In genomic region chr1:11942280-11942679, GRCh38 we compare ENCODE assay signal across 24 cellular contexts.
"Had no signal": no experiment of that assay in that cellular context is flagged by ENCODE, and none has a peak within 500 bp of the region (broad histone marks: within the 10 kb centered on the region; RNA-seq: fewer than 3 reads in every experiment).

No MANE protein-coding gene starts in this region.

- H3K27ac Mint-ChIP-seq: activated B cell treated with CpG ODN at 0.5 μM for 24 hours; activated CD4-positive, alpha-beta T cell treated with anti-CD3 and anti-CD28 coated beads, Interleukin-2, amount 10 ng/mL, durations not matched to agents 24 days and 14 days; activated CD8-positive, alpha-beta memory T cell treated with anti-CD3 and anti-CD28 coated beads, Interleukin-2, amount 10 ng/mL, durations not matched to agents 7 days and 5 days; activated naive CD4-positive, alpha-beta T cell treated with anti-CD3 and anti-CD28 coated beads, Interleukin-2, amount 10 ng/mL, durations not matched to agents 7 days and 5 days; activated naive CD8-positive, alpha-beta T cell treated with anti-CD3 and anti-CD28 coated beads for 36 hours; activated T-helper 17 cell treated with anti-CD3 and anti-CD28 coated beads, Interleukin-2, amount 50 U/mL, for 72 hours; T-helper 1 cell treated with Interleukin-12 subunit alpha and Interleukin-12 subunit beta and Interleukin-4 antibody, amounts not matched to agents 30 μg/mL and 1 μg/mL, for 36 hours had no signal

- H3K4me1 Mint-ChIP-seq: activated B cell treated with CpG ODN at 0.5 μM for 24 hours; activated CD8-positive, alpha-beta memory T cell treated with anti-CD3 and anti-CD28 coated beads, Interleukin-2, amount 10 ng/mL, durations not matched to agents 7 days and 5 days; activated naive CD4-positive, alpha-beta T cell treated with anti-CD3 and anti-CD28 coated beads, Interleukin-2, amount 10 ng/mL, durations not matched to agents 7 days and 5 days; activated naive CD8-positive, alpha-beta T cell treated with anti-CD3 and anti-CD28 coated beads for 36 hours; activated T-helper 17 cell treated with anti-CD3 and anti-CD28 coated beads, Interleukin-2, amount 50 U/mL, for 72 hours had no signal

- ATAC-seq: activated CD8-positive, alpha-beta memory T cell treated with anti-CD3 and anti-CD28 coated beads, Interleukin-2, amount 10 ng/mL, durations not matched to agents 7 days and 5 days; activated T-cell treated with anti-CD3 and anti-CD28 coated beads, Interleukin-2, amount 50 U/mL, for 4 hours; activated T-helper 17 cell treated with anti-CD3 and anti-CD28 coated beads, Interleukin-2, amount 50 U/mL, for 72 hours; PC-3 had no signal

- FAIRE-seq: bronchial epithelial cell, RCC 7860 had no signal

- H3K4me3 Mint-ChIP-seq: activated B cell treated with CpG ODN at 0.5 μM for 24 hours; activated CD4-positive, alpha-beta T cell treated with anti-CD3 and anti-CD28 coated beads, Interleukin-2, amount 10 ng/mL, durations not matched to agents 24 days and 14 days; activated CD8-positive, alpha-beta memory T cell treated with anti-CD3 and anti-CD28 coated beads, Interleukin-2, amount 10 ng/mL, durations not matched to agents 7 days and 5 days; activated naive CD4-positive, alpha-beta T cell treated with anti-CD3 and anti-CD28 coated beads, Interleukin-2, amount 10 ng/mL, durations not matched to agents 7 days and 5 days; activated naive CD8-positive, alpha-beta T cell treated with anti-CD3 and anti-CD28 coated beads for 36 hours; activated T-cell treated with anti-CD3 and anti-CD28 coated beads, Interleukin-2, amount 50 U/mL, for 4 hours; activated T-helper 17 cell treated with anti-CD3 and anti-CD28 coated beads, Interleukin-2, amount 50 U/mL, for 72 hours; T-helper 1 cell treated with Interleukin-12 subunit alpha and Interleukin-12 subunit beta and Interleukin-4 antibody, amounts not matched to agents 30 μg/mL and 1 μg/mL, for 36 hours had no signal

- DNase-seq: activated B cell treated with CpG ODN at 0.5 μM for 24 hours; activated CD4-positive, alpha-beta T cell treated with anti-CD3 and anti-CD28 coated beads for 1 hour; activated CD4-positive, alpha-beta T cell treated with anti-CD3 and anti-CD28 coated beads, Interleukin-2, amount 10 ng/mL, durations not matched to agents 24 days and 14 days; activated CD4-positive, alpha-beta T cell treated with anti-CD3 and anti-CD28 coated beads, Interleukin-2, amount 50 U/mL, for 48 hours; activated CD8-positive, alpha-beta memory T cell treated with anti-CD3 and anti-CD28 coated beads, Interleukin-2, amount 10 ng/mL, durations not matched to agents 7 days and 5 days; activated gamma-delta T cell; activated naive CD4-positive, alpha-beta T cell treated with anti-CD3 and anti-CD28 coated beads, Interleukin-2, amount 10 ng/mL, durations not matched to agents 7 days and 5 days; activated naive CD8-positive, alpha-beta T cell treated with anti-CD3 and anti-CD28 coated beads for 36 hours; activated T-cell treated with anti-CD3 and anti-CD28 coated beads, Interleukin-2, amount 50 U/mL, for 4 hours; central memory CD4-positive, alpha-beta T cell; Karpas-422; NCI-H1048; NCI-H1930; NCI-H2107; NCI-H2171 treated with DMSO at 0.1 percent for 48 hours; NCI-H226; NCI-H510A; NCI-H526 treated with DMSO at 0.1 percent for 48 hours; PC-3; SHP77 treated with DMSO at 0.1 percent for 48 hours had no signal

- H3K9me3 Mint-ChIP-seq: activated B cell treated with CpG ODN at 0.5 μM for 24 hours; activated T-cell treated with anti-CD3 and anti-CD28 coated beads, Interleukin-2, amount 50 U/mL, for 4 hours; activated T-helper 17 cell treated with anti-CD3 and anti-CD28 coated beads, Interleukin-2, amount 50 U/mL, for 72 hours had no signal

- H3K27me3 Mint-ChIP-seq: activated B cell treated with CpG ODN at 0.5 μM for 24 hours; activated CD4-positive, alpha-beta T cell treated with anti-CD3 and anti-CD28 coated beads, Interleukin-2, amount 10 ng/mL, durations not matched to agents 24 days and 14 days; activated CD8-positive, alpha-beta memory T cell treated with anti-CD3 and anti-CD28 coated beads, Interleukin-2, amount 10 ng/mL, durations not matched to agents 7 days and 5 days; activated naive CD4-positive, alpha-beta T cell treated with anti-CD3 and anti-CD28 coated beads, Interleukin-2, amount 10 ng/mL, durations not matched to agents 7 days and 5 days; activated naive CD8-positive, alpha-beta T cell treated with anti-CD3 and anti-CD28 coated beads for 36 hours; activated T-helper 17 cell treated with anti-CD3 and anti-CD28 coated beads, Interleukin-2, amount 50 U/mL, for 72 hours had no signal

- H3K36me3 Mint-ChIP-seq: activated naive CD4-positive, alpha-beta T cell treated with anti-CD3 and anti-CD28 coated beads, Interleukin-2, amount 10 ng/mL, durations not matched to agents 7 days and 5 days had no signal
